In genomic region chr13:20231839-20232555, GRCh38 we compare ENCODE assay signal across 8 cellular contexts. TPM values are rescaled to one million over a fixed set of nuclear protein-coding genes. Genes with fewer than 3 reads are reported as not detected.
DNase-seq lines count a peak whose midpoint lies in the region; ATAC-seq, FAIRE-seq and TF ChIP-seq lines count a peak whose summit lies in the region.

Gene GJB6, minus strand, starts transcription at chr13:20232319. Its CDS starts 8,839 bp downstream, at chr13:20223480.

- peaks cover 11% of the 10 kb centered on the region; the same call in 1 of the 2 replicates for H3K4me1 ChIP-seq in HUES48 (ENCODE audit: control insufficient read depth, insufficient read depth, low read length)

- H3K4me3 ChIP-seq in HUES48 (ENCODE audit: low read depth, low read length) (peak within 1 kb of the TSS; percentile 55), iPS-11a (ENCODE audit: low read depth, low read length) (peak within 1 kb of the TSS; percentile 31)

- peak within 1 kb of the TSS; percentile 85 for H3K4me3 Mint-ChIP-seq in activated T-helper 17 cell treated with anti-CD3 and anti-CD28 coated beads, Interleukin-2, amount 50 U/mL, for 72 hours

- H3K9ac ChIP-seq in HUES48 (ENCODE audit: low read depth, low read length), result no peak within 1 kb of the TSS

- no peaks in the 10 kb centered on the region for H3K9me3 Mint-ChIP-seq in activated T-helper 17 cell treated with anti-CD3 and anti-CD28 coated beads, Interleukin-2, amount 50 U/mL, for 72 hours

- no peaks in the 10 kb centered on the region for H3K36me3 Mint-ChIP-seq in activated T-helper 17 cell treated with anti-CD3 and anti-CD28 coated beads, Interleukin-2, amount 50 U/mL, for 72 hours (ENCODE audit: low read depth)

- peak; percentile 46 for DNase-seq in stimulated activated CD4-positive, alpha-beta T cell treated with anti-CD3 and anti-CD28 coated beads, Interleukin-4, amount 100 ng/mL, for 1 hour
- DNase-seq in NOMO-1 (lab: John Stamatoyannopoulos, UW; ENCODE audit: unreplicated experiment in 2 of 2) (no peak), D721Med (ENCODE audit: insufficient read length, low spot score) (no peak), UCSD-AML1 (lab: John Stamatoyannopoulos, UW; ENCODE audit: unreplicated experiment) (no peak)

- H3K4me1 Mint-ChIP-seq in activated T-helper 17 cell treated with anti-CD3 and anti-CD28 coated beads, Interleukin-2, amount 50 U/mL, for 72 hours, result no peaks in the 10 kb centered on the region

- H3K36me3 ChIP-seq in HUES48 (ENCODE audit: control insufficient read depth, insufficient read depth, low read length), result no peaks in the 10 kb centered on the region

- no peak within 1 kb of the TSS for H3K27ac ChIP-seq in HUES48 (ENCODE audit: low read depth, low read length)

- FAIRE-seq in D721Med (lab: Jason Lieb, UNC), result no peak

- ATAC-seq in activated T-helper 17 cell treated with anti-CD3 and anti-CD28 coated beads, Interleukin-2, amount 50 U/mL, for 72 hours (replicated peaks), result peak; percentile 66
- no peak for ATAC-seq in HG02642 (IDR thresholded peaks at IDR 0.05; ENCODE audit: poor library complexity, unreplicated experiment)

- H3K27me3 ChIP-seq in HUES48 (ENCODE audit: control insufficient read depth, insufficient read depth, low read length), result peaks cover 75% of the 10 kb centered on the region

- no peaks in the 10 kb centered on the region for H3K9me3 ChIP-seq in HUES48 (ENCODE audit: control insufficient read depth, insufficient read depth, low read length)

- peak within 1 kb of the TSS; percentile 46 for H3K27ac Mint-ChIP-seq in activated T-helper 17 cell treated with anti-CD3 and anti-CD28 coated beads, Interleukin-2, amount 50 U/mL, for 72 hours

- TF ChIP-seq CTCF in D721Med (IDR thresholded peaks at IDR 0.05; ENCODE audit: insufficient read depth, missing control alignments), result no peak

- peaks cover 15% of the 10 kb centered on the region for H3K27me3 Mint-ChIP-seq in activated T-helper 17 cell treated with anti-CD3 and anti-CD28 coated beads, Interleukin-2, amount 50 U/mL, for 72 hours

RNA-seq across cellular contexts. Expression of gene GJB6, which starts in this region (rescaled TPM):
- total RNA-seq in activated T-helper 17 cell treated with anti-CD3 and anti-CD28 coated beads, Interleukin-2, amount 50 U/mL, for 72 hours, result 10 to 100 TPM; 16.8 to 53.3 TPM
